4 cellular contexts compared by ENCODE assay signal in genomic region chr5:61559722-61560121, GRCh38.
"Had no signal": no experiment of that assay in that cellular context is flagged by ENCODE, and none has a peak within 500 bp of the region (broad histone marks: within the 10 kb centered on the region; RNA-seq: fewer than 3 reads in every experiment).

No MANE protein-coding gene starts in this region.

- DNase-seq: H9, HCEC 1CT, IMR-90 had no signal

- H3K27ac Mint-ChIP-seq: GM23338, H9 had no signal

- H3K4me3 Mint-ChIP-seq: GM23338, H9 had no signal

- H3K4me2 ChIP-seq: GM23338 had no signal

- ATAC-seq: GM23338 had no signal

- H3K4me3 ChIP-seq: GM23338 had no signal

- H2AFZ ChIP-seq: GM23338 had no signal
